8 cellular contexts compared by ENCODE assay signal in genomic region chr2:46983065-46983801, GRCh38. TPM values are rescaled to one million over a fixed set of nuclear protein-coding genes. Genes with fewer than 3 reads are reported as not detected.
DNase-seq lines count a peak whose midpoint lies in the region; ATAC-seq and TF ChIP-seq lines count a peak whose summit lies in the region.

No MANE protein-coding gene starts in this region.

- 58 to 64% (median 62%) methylated on average over 13 of the region's 13 CpGs for WGBS in psoas muscle, 3 donors

- H3K9me3 ChIP-seq in HEK293 (ENCODE audit: control insufficient read depth, insufficient read depth, low read depth, low read length) (no peaks in the 10 kb centered on the region), psoas muscle (no peaks in the 10 kb centered on the region)

- TF ChIP-seq CTCF in HEK293 (tag by site-specific recombination; IDR thresholded peaks at IDR 0.05) (no peak), psoas muscle (IDR thresholded peaks at IDR 0.05) (no peak)

- intact Hi-C loops in psoas muscle (cut with DNase I) = no loop called here

- no peaks in the 10 kb centered on the region for H3K27me3 ChIP-seq in psoas muscle (ENCODE audit: insufficient read depth in 3 of 3, low read length in 2 of 3)

- H3K36me3 Mint-ChIP-seq in activated CD8-positive, alpha-beta memory T cell treated with anti-CD3 and anti-CD28 coated beads, Interleukin-2, amount 10 ng/mL, durations not matched to agents 7 days and 5 days = peaks cover 26% of the 10 kb centered on the region

- H3K4me1 ChIP-seq in HEK293 (ENCODE audit: control insufficient read depth, insufficient read depth, low read length) (no peaks in the 10 kb centered on the region), psoas muscle (peaks cover 32% of the 10 kb centered on the region)

- no peak overlapping the region for H3K27ac ChIP-seq in HEK293 (ENCODE audit: extremely low read depth, low read depth, low read length)
- peak overlapping the region; percentile 98 for H3K27ac ChIP-seq in caudate nucleus (ENCODE audit: low read depth, low read length)
- peak overlapping the region; percentile 16 for H3K27ac ChIP-seq in psoas muscle

- H3K4me3 ChIP-seq in HEK293 (ENCODE audit: low read depth, low read length) (no peak overlapping the region), psoas muscle (no peak overlapping the region)

- peak overlapping the region; percentile 93 for H3K27ac Mint-ChIP-seq in activated CD8-positive, alpha-beta memory T cell treated with anti-CD3 and anti-CD28 coated beads, Interleukin-2, amount 10 ng/mL, durations not matched to agents 7 days and 5 days

- POLR2A ChIA-PET in HEK293 (lab: Yijun Ruan, JAX) = interaction anchor here (0.8 to 1.4 kb wide), 2 partner anchors 59 to 340 kb away, joined by 3 to 7 read pairs; no protein-coding TSS in a partner anchor

- no peaks in the 10 kb centered on the region for H3K27me3 Mint-ChIP-seq in activated CD8-positive, alpha-beta memory T cell treated with anti-CD3 and anti-CD28 coated beads, Interleukin-2, amount 10 ng/mL, durations not matched to agents 7 days and 5 days

- H3K4me1 Mint-ChIP-seq in activated CD8-positive, alpha-beta memory T cell treated with anti-CD3 and anti-CD28 coated beads, Interleukin-2, amount 10 ng/mL, durations not matched to agents 7 days and 5 days = peaks cover 80% of the 10 kb centered on the region

- H3K36me3 ChIP-seq in HEK293 (ENCODE audit: control insufficient read depth in 2 of 2, insufficient read depth in 1 of 2, low read length in 2 of 2) (peaks cover 0 to 18% of the 10 kb centered on the region in 2 experiments; a peak in 1 of 3 replicates), psoas muscle (ENCODE audit: insufficient read depth in 1 of 2, low read depth in 1 of 2) (peaks cover 0 to 21% of the 10 kb centered on the region in 2 donors)

- DNase-seq in activated CD8-positive, alpha-beta memory T cell treated with anti-CD3 and anti-CD28 coated beads, Interleukin-2, amount 10 ng/mL, durations not matched to agents 7 days and 5 days = no peak
- no peak for DNase-seq in activated CD8-positive, alpha-beta memory T cell treated with anti-CD3 and anti-CD28 coated beads for 24 hours
- DNase-seq in NCI-H1694 (lab: John Stamatoyannopoulos, UW) (peak; percentile 68), caudate nucleus (lab: John Stamatoyannopoulos, UW) (peak in 4 of 61 donors; percentile 12 to 26 (median 22)), psoas muscle (no peak), HuH-7 (ENCODE audit: low spot score) (no peak)
- DNase-seq in activated effector memory CD4-positive, alpha-beta T cell treated with anti-CD3 and anti-CD28 coated beads, Interleukin-2, amount 50 U/mL, for 16 hours = no peak

- H3K9me3 Mint-ChIP-seq in activated CD8-positive, alpha-beta memory T cell treated with anti-CD3 and anti-CD28 coated beads, Interleukin-2, amount 10 ng/mL, durations not matched to agents 7 days and 5 days (ENCODE audit: low read depth) = no peaks in the 10 kb centered on the region

- no peak for ATAC-seq in activated CD8-positive, alpha-beta memory T cell treated with anti-CD3 and anti-CD28 coated beads, Interleukin-2, amount 10 ng/mL, durations not matched to agents 7 days and 5 days
- ATAC-seq in psoas muscle = no peak

- CTCF ChIA-PET in activated CD8-positive, alpha-beta memory T cell treated with anti-CD3 and anti-CD28 coated beads, Interleukin-2, amount 10 ng/mL, durations not matched to agents 7 days and 5 days (lab: Charles Lee) = interaction anchor here (1.3 kb wide), 1 partner anchor 15 kb away, joined by 3 read pairs; no protein-coding TSS in a partner anchor
- CTCF ChIA-PET in HEK293 (lab: Yijun Ruan, JAX) = interaction anchor here (0.6 to 3.0 kb wide), 6 partner anchors 11 to 561 kb away, joined by 3 to 9 read pairs (median 6); no protein-coding TSS in a partner anchor

- no peak overlapping the region for H3K4me3 Mint-ChIP-seq in activated CD8-positive, alpha-beta memory T cell treated with anti-CD3 and anti-CD28 coated beads, Interleukin-2, amount 10 ng/mL, durations not matched to agents 7 days and 5 days

TF ChIP-seq in HEK293, 187 proteins besides CTCF, POLR2A, EP300 and RAD21:
- peak; percentile 70 for TF ChIP-seq ZNF341 (tag by site-specific recombination; IDR thresholded peaks at IDR 0.05; ENCODE audit: low read depth)
- TF ChIP-seq, protein P1, sequence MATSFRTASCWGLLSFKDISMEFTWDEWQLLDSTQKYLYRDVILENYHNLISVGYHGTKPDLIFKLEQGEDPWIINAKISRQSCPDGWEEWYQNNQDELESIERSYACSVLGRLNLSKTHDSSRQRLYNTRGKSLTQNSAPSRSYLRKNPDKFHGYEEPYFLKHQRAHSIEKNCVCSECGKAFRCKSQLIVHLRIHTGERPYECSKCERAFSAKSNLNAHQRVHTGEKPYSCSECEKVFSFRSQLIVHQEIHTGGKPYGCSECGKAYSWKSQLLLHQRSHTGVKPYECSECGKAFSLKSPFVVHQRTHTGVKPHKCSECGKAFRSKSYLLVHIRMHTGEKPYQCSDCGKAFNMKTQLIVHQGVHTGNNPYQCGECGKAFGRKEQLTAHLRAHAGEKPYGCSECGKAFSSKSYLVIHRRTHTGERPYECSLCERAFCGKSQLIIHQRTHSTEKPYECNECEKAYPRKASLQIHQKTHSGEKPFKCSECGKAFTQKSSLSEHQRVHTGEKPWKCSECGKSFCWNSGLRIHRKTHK (tag by site-specific recombination; IDR thresholded peaks at IDR 0.05) = no peak
- peak; percentile 62 for TF ChIP-seq ZNF335 (tag by site-specific recombination; conservative IDR thresholded peaks at IDR 0.05)

RNA-seq across cellular contexts. Expression of gene TTC7A, which starts 42.2 kb away (rescaled TPM):
- total RNA-seq in activated CD8-positive, alpha-beta memory T cell treated with anti-CD3 and anti-CD28 coated beads, Interleukin-2, amount 10 ng/mL, durations not matched to agents 7 days and 5 days = 10 to 100 TPM; 67.5 to 79.0 TPM
- total RNA-seq in psoas muscle = 1 to 10 TPM; 3.6 to 5.9 (median 4.0) TPM
- 1 to 10 TPM; 1.7 to 2.7 (median 2.2) TPM for polyA plus RNA-seq in psoas muscle

Comparison
In these comparisons a context has a peak if more than half of its experiments do, and no peak if none do; other contexts are left out.
1. RNA of gene TTC7A, which starts 42.2 kb away (total RNA-seq): 67.5 to 79.0 TPM in activated CD8-positive, alpha-beta memory T cell treated with anti-CD3 and anti-CD28 coated beads, Interleukin-2, amount 10 ng/mL, durations not matched to agents 7 days and 5 days; 3.6 to 5.9 TPM in psoas muscle; every median in the first group is over 4 times any median in the second.